ENCODE assay signal across 1 cellular context in genomic region chr16:10997485-10997884, GRCh38.
TF ChIP-seq lines count a peak whose summit lies in the region.

No MANE protein-coding gene starts in this region.

TF ChIP-seq in GM12878, 131 proteins besides CTCF, POLR2A, EP300 and RAD21:
- TF ChIP-seq NFIC (IDR thresholded peaks at IDR 0.05; ENCODE audit: low read depth, low read length) (no peak), BACH1 (IDR thresholded peaks at IDR 0.05; ENCODE audit: borderline replicate concordance) (no peak), HDAC2 (IDR thresholded peaks at IDR 0.05) (no peak), SIX5 (IDR thresholded peaks at IDR 0.05; ENCODE audit: low read depth, low read length, severe bottlenecking) (no peak), STAT3 (IDR thresholded peaks at IDR 0.05; ENCODE audit: low read depth, low read length) (no peak), YBX1 (IDR thresholded peaks at IDR 0.05) (no peak), SUZ12 (IDR thresholded peaks at IDR 0.05; ENCODE audit: unreplicated experiment) (no peak), MTA2 (IDR thresholded peaks at IDR 0.05; ENCODE audit: low read depth) (no peak), SKIL (IDR thresholded peaks at IDR 0.05; ENCODE audit: low read depth, poor library complexity, severe bottlenecking) (no peak), STAT1 (conservative IDR thresholded peaks at IDR 0.05) (no peak), MTA3 (IDR thresholded peaks at IDR 0.05; ENCODE audit: borderline replicate concordance, low read length) (no peak), HCFC1 (IDR thresholded peaks at IDR 0.05; ENCODE audit: low read length) (no peak), POLR2AphosphoS2 (IDR thresholded peaks at IDR 0.05; ENCODE audit: low read depth, low read length) (no peak), RB1 (IDR thresholded peaks at IDR 0.05; ENCODE audit: borderline replicate concordance) (no peak), YY1 (IDR thresholded peaks at IDR 0.05; ENCODE audit: low read depth, low read length) (no peak), BRCA1 (IDR thresholded peaks at IDR 0.05; ENCODE audit: low read depth, low read length) (no peak), SUPT20H (IDR thresholded peaks at IDR 0.05; ENCODE audit: borderline replicate concordance, control insufficient read depth, low read depth, low read length) (no peak), RFX5 (IDR thresholded peaks at IDR 0.05; ENCODE audit: low read depth, low read length) (no peak), ZBTB11 (CRISPR knock-in tag; IDR thresholded peaks at IDR 0.05) (no peak), CEBPB (IDR thresholded peaks at IDR 0.05; ENCODE audit: borderline replicate concordance in 1 of 2, low read depth in 2 of 2, low read length in 2 of 2) (no peak)
